10 cellular contexts compared by ENCODE assay signal in genomic region chr14:96098999-96099335, GRCh38. TPM values are rescaled to one million over a fixed set of nuclear protein-coding genes. Genes with fewer than 3 reads are reported as not detected.
DNase-seq lines count a peak whose midpoint lies in the region; ATAC-seq, FAIRE-seq and TF ChIP-seq lines count a peak whose summit lies in the region.
"Had no signal": no experiment of that assay in that cellular context is flagged by ENCODE, and none has a peak within 500 bp of the region (broad histone marks: within the 10 kb centered on the region; RNA-seq: fewer than 3 reads in every experiment).

No MANE protein-coding gene starts in this region.

- TF ChIP-seq EP300 in HepG2 (IDR thresholded peaks at IDR 0.05; ENCODE audit: low read depth in 2 of 2, low read length in 2 of 2) (no peak), HepG2 (CRISPR knock-in tag; IDR thresholded peaks at IDR 0.05; ENCODE audit: borderline replicate concordance) (no peak), K562 (IDR thresholded peaks at IDR 0.05; ENCODE audit: low read length) (no peak)

- H3K79me2 ChIP-seq in HepG2 (ENCODE audit: insufficient read depth, low read length) (no peaks in the 10 kb centered on the region), OCI-LY3 (ENCODE audit: low read length) (no peaks in the 10 kb centered on the region), K562 (ENCODE audit: control insufficient read depth, insufficient read depth, low read length) (no peaks in the 10 kb centered on the region)

- POLR2A ChIA-PET in HepG2 (lab: Yijun Ruan, JAX) (no interaction called here), K562 (lab: Yijun Ruan, JAX) (no interaction called here)

- in situ Hi-C loops in HepG2 (cut with HindIII; ENCODE audit: extremely low pct_ligation_motif_present, low pct_unique_long_range_greater_than_20kb) = loop anchor here (5.0 kb wide), 2 partner anchors 178 to 323 kb away; no protein-coding TSS in a partner anchor
- in situ Hi-C loops in K562 (cut with MboI) = loop anchor here (5.0 kb wide), 1 partner anchor 178 kb away; no protein-coding TSS in a partner anchor

- H2AFZ ChIP-seq in HepG2 (ENCODE audit: low read length) = no peak overlapping the region
- no peak overlapping the region for H2AFZ ChIP-seq in OCI-LY3 (ENCODE audit: low read depth, low read length)
- H2AFZ ChIP-seq in K562 (ENCODE audit: low read depth, low read length) = no peak overlapping the region

- TF ChIP-seq RAD21 in HepG2 (CRISPR knock-in tag; IDR thresholded peaks at IDR 0.05) = no peak
- no peak for TF ChIP-seq RAD21 in K562 (CRISPR knock-in tag; conservative IDR thresholded peaks at IDR 0.05 in 1 of 2, IDR thresholded peaks at IDR 0.05 in 1 of 2)

- no peaks in the 10 kb centered on the region for H3K4me1 Mint-ChIP-seq in activated CD8-positive, alpha-beta memory T cell treated with anti-CD3 and anti-CD28 coated beads, Interleukin-2, amount 10 ng/mL, durations not matched to agents 7 days and 5 days
- H3K4me1 Mint-ChIP-seq: CD14-positive monocyte had no signal

- BruUV-seq in HepG2 (replicated peaks; lab: Mats Ljungman, UMichigan) (no TSS peak), K562 (replicated peaks; lab: Mats Ljungman, UMichigan) (no TSS peak)

- no peaks in the 10 kb centered on the region for H3K9me1 ChIP-seq in K562 (ENCODE audit: control insufficient read depth, insufficient read depth, low read length)

- no peaks in the 10 kb centered on the region for H3K9me3 Mint-ChIP-seq in activated CD8-positive, alpha-beta memory T cell treated with anti-CD3 and anti-CD28 coated beads, Interleukin-2, amount 10 ng/mL, durations not matched to agents 7 days and 5 days (ENCODE audit: low read depth)
- H3K9me3 Mint-ChIP-seq: CD14-positive monocyte had no signal

- peaks cover 45% of the 10 kb centered on the region for H3K4me1 ChIP-seq in HepG2 (ENCODE audit: insufficient read depth, low read length)
- peaks cover 0 to 55% (median 20%) of the 10 kb centered on the region in 4 donors for H3K4me1 ChIP-seq in right lobe of liver
- H3K4me1 ChIP-seq in OCI-LY3 (ENCODE audit: low read length) = no peaks in the 10 kb centered on the region
- peaks cover 0 to 3% of the 10 kb centered on the region in 2 experiments; a peak in 1 of 5 replicates for H3K4me1 ChIP-seq in K562 (replicated peaks in 1 of 2; ENCODE audit: control insufficient read depth in 2 of 2, insufficient read depth in 2 of 2, low read length in 2 of 2)
- H3K4me1 ChIP-seq in vagina = peaks cover 28% of the 10 kb centered on the region

- CTCF ChIA-PET in HepG2 (lab: Yijun Ruan, JAX; ENCODE audit: low intra/inter-chr PET ratio, low total read pairs) = interaction anchor here (1.7 to 4.5 kb wide), 2 partner anchors 177 to 538 kb away, joined by 5 to 93 read pairs; no protein-coding TSS in a partner anchor
- CTCF ChIA-PET in K562 (lab: Yijun Ruan, JAX; ENCODE audit: low intra/inter-chr PET ratio) = interaction anchor here (1.4 kb wide), 1 partner anchor 177 kb away, joined by 4 read pairs; no protein-coding TSS in a partner anchor
- CTCF ChIA-PET in activated CD8-positive, alpha-beta memory T cell treated with anti-CD3 and anti-CD28 coated beads, Interleukin-2, amount 10 ng/mL, durations not matched to agents 7 days and 5 days (lab: Charles Lee) = interaction anchor here (1.3 kb wide), 1 partner anchor 176 kb away, joined by 3 read pairs; no protein-coding TSS in a partner anchor

- no peak overlapping the region for H3K27ac ChIP-seq in HepG2 (ENCODE audit: extremely low read length, insufficient read depth, low read length)
- no peak overlapping the region for H3K27ac ChIP-seq in right lobe of liver
- H3K27ac ChIP-seq in OCI-LY3 (ENCODE audit: low read length) = no peak overlapping the region
- no peak overlapping the region for H3K27ac ChIP-seq in K562 (ENCODE audit: extremely low read depth, low read depth, low read length)
- H3K27ac ChIP-seq in vagina = peak overlapping the region; percentile 28
- H3K27ac ChIP-seq: HL-60 had no signal

- no peak overlapping the region for H3K9ac ChIP-seq in HepG2 (ENCODE audit: insufficient read depth, low read depth, low read length)
- no peak overlapping the region for H3K9ac ChIP-seq in OCI-LY3 (ENCODE audit: low read length)
- no peak overlapping the region for H3K9ac ChIP-seq in K562 (ENCODE audit: insufficient read depth in 1 of 2, low read depth in 2 of 2, low read length in 2 of 2)

- DNase-seq in HepG2 (ENCODE audit: low spot score) (no peak), right lobe of liver (no peak), K562 (ENCODE audit: extremely low read depth in 1 of 4, low spot score in 3 of 4) (no peak), vagina (ENCODE audit: extremely low spot score in 2 of 2) (no peak), sciatic nerve (ENCODE audit: low spot score) (no peak), posterior cingulate gyrus (no peak)
- no peak for DNase-seq in activated CD8-positive, alpha-beta memory T cell treated with anti-CD3 and anti-CD28 coated beads, Interleukin-2, amount 10 ng/mL, durations not matched to agents 7 days and 5 days

- H4K20me1 ChIP-seq in HepG2 (ENCODE audit: insufficient read depth, low read length) = no peaks in the 10 kb centered on the region
- no peaks in the 10 kb centered on the region for H4K20me1 ChIP-seq in OCI-LY3 (ENCODE audit: insufficient read depth, low read length)
- H4K20me1 ChIP-seq in K562 (replicated peaks; ENCODE audit: control insufficient read depth, insufficient read depth, low read length) = no peaks in the 10 kb centered on the region

- no peak overlapping the region for H3K27ac Mint-ChIP-seq in activated CD8-positive, alpha-beta memory T cell treated with anti-CD3 and anti-CD28 coated beads, Interleukin-2, amount 10 ng/mL, durations not matched to agents 7 days and 5 days
- H3K27ac Mint-ChIP-seq: CD14-positive monocyte had no signal

- TF ChIP-seq CTCF in HepG2 (CRISPR knock-in tag; IDR thresholded peaks at IDR 0.05) (no peak), right lobe of liver (IDR thresholded peaks at IDR 0.05) (no peak), OCI-LY3 (IDR thresholded peaks at IDR 0.05; ENCODE audit: low read depth, low read length) (0 out of 2 replicates have a peak, but pooled peaks have one; percentile 12), K562 (IDR thresholded peaks at IDR 0.05 in 2 of 3, conservative IDR thresholded peaks at IDR 0.05 in 1 of 3; ENCODE audit: insufficient read depth in 2 of 3, low read depth in 1 of 3, low read length in 3 of 3) (no peak), vagina (IDR thresholded peaks at IDR 0.05) (no peak)

- H3K4me3 ChIP-seq in HepG2 (replicated peaks in 1 of 3; ENCODE audit: insufficient read depth in 1 of 3, low read depth in 2 of 3, low read length in 3 of 3) (no peak overlapping the region), right lobe of liver (no peak overlapping the region), OCI-LY3 (ENCODE audit: low read length) (no peak overlapping the region), K562 (no peak overlapping the region), vagina (no peak overlapping the region)

- H3K36me3 Mint-ChIP-seq in activated CD8-positive, alpha-beta memory T cell treated with anti-CD3 and anti-CD28 coated beads, Interleukin-2, amount 10 ng/mL, durations not matched to agents 7 days and 5 days = no peaks in the 10 kb centered on the region
- H3K36me3 Mint-ChIP-seq: CD14-positive monocyte had no signal

- no peak overlapping the region for H3K4me3 Mint-ChIP-seq in activated CD8-positive, alpha-beta memory T cell treated with anti-CD3 and anti-CD28 coated beads, Interleukin-2, amount 10 ng/mL, durations not matched to agents 7 days and 5 days
- H3K4me3 Mint-ChIP-seq: CD14-positive monocyte had no signal

- FAIRE-seq in HepG2 (lab: Jason Lieb, UNC) (no peak), K562 (lab: Jason Lieb, UNC) (no peak)

- intact Hi-C loops in HepG2 (cut with micrococcal nuclease; ENCODE audit: unreplicated experiment) (loop anchor here (1.0 to 2.0 kb wide), 2 partner anchors 42 to 538 kb away; no protein-coding TSS in a partner anchor), right lobe of liver (cut with DNase I) (loop anchor here in 1 of 2 donors (10.0 kb wide), 1 partner anchor 94 kb away; no protein-coding TSS in a partner anchor), K562 (cut with micrococcal nuclease) (loop anchor here (1.0 kb wide), 1 partner anchor 538 kb away; no protein-coding TSS in a partner anchor), vagina (cut with DNase I) (loop anchor here (10.0 kb wide), 1 partner anchor 104 kb away; no protein-coding TSS in a partner anchor), sciatic nerve (cut with DNase I) (no loop called here), posterior cingulate gyrus (cut with DNase I) (loop anchor here (1.0 to 5.0 kb wide), 2 partner anchors 101 to 537 kb away; no protein-coding TSS in a partner anchor)

- H3K27me3 Mint-ChIP-seq in activated CD8-positive, alpha-beta memory T cell treated with anti-CD3 and anti-CD28 coated beads, Interleukin-2, amount 10 ng/mL, durations not matched to agents 7 days and 5 days = no peaks in the 10 kb centered on the region

- ATAC-seq in HepG2 = no peak
- no peak for ATAC-seq in right lobe of liver
- no peak for ATAC-seq in K562
- no peak for ATAC-seq in activated CD8-positive, alpha-beta memory T cell treated with anti-CD3 and anti-CD28 coated beads, Interleukin-2, amount 10 ng/mL, durations not matched to agents 7 days and 5 days
- no peak for ATAC-seq in sciatic nerve

- H3K4me2 ChIP-seq in HepG2 (ENCODE audit: low read depth, low read length) = peak overlapping the region; percentile 62; the same call in 1 of the 2 replicates
- no peak overlapping the region for H3K4me2 ChIP-seq in OCI-LY3 (ENCODE audit: low read length)
- no peak overlapping the region for H3K4me2 ChIP-seq in K562 (ENCODE audit: insufficient read depth, low read length)

- H3K36me3 ChIP-seq in HepG2 (replicated peaks in 1 of 2; ENCODE audit: control insufficient read depth in 1 of 2, insufficient read depth in 2 of 2, low read length in 2 of 2) (no peaks in the 10 kb centered on the region), right lobe of liver (no peaks in the 10 kb centered on the region), OCI-LY3 (replicated peaks; ENCODE audit: low read depth, low read length) (no peaks in the 10 kb centered on the region), K562 (ENCODE audit: control insufficient read depth, insufficient read depth, low read length) (no peaks in the 10 kb centered on the region), vagina (no peaks in the 10 kb centered on the region)

- no peaks in the 10 kb centered on the region for H3K27me3 ChIP-seq in HepG2 (ENCODE audit: control insufficient read depth in 1 of 2, insufficient read depth in 2 of 2, low read length in 2 of 2)
- H3K27me3 ChIP-seq in right lobe of liver = no peaks in the 10 kb centered on the region
- H3K27me3 ChIP-seq in OCI-LY3 (ENCODE audit: low read depth, low read length) = no peaks in the 10 kb centered on the region
- H3K27me3 ChIP-seq in K562 (ENCODE audit: control insufficient read depth in 2 of 2, insufficient read depth in 2 of 2, low read length in 2 of 2) = peaks cover 0 to 7% of the 10 kb centered on the region in 2 experiments; a peak in 1 of 5 replicates
- no peaks in the 10 kb centered on the region for H3K27me3 ChIP-seq in vagina

- H3K9me3 ChIP-seq in HepG2 (ENCODE audit: low read length) (no peaks in the 10 kb centered on the region), right lobe of liver (no peaks in the 10 kb centered on the region), OCI-LY3 (ENCODE audit: insufficient read depth, low read length) (no peaks in the 10 kb centered on the region), K562 (replicated peaks; ENCODE audit: control insufficient read depth, insufficient read depth, low read depth, low read length) (no peaks in the 10 kb centered on the region), vagina (no peaks in the 10 kb centered on the region)

- no peak for TF ChIP-seq POLR2A in HepG2 (IDR thresholded peaks at IDR 0.05; ENCODE audit: insufficient read depth in 1 of 2, low read depth in 2 of 2, low read length in 2 of 2)
- TF ChIP-seq POLR2A in right lobe of liver (IDR thresholded peaks at IDR 0.05) = no peak
- TF ChIP-seq POLR2A in K562 (conservative IDR thresholded peaks at IDR 0.05) = no peak
- TF ChIP-seq POLR2A in vagina (IDR thresholded peaks at IDR 0.05) = no peak

RNA-seq across cellular contexts. Expression of gene C14orf132, which starts 59.8 kb away (rescaled TPM):
- total RNA-seq in HepG2 (2016; rRNA removed; fragmentation: Illumina TruSeq; extraction: Trizol) (0.15 and 0.18 TPM in 2 replicates), right lobe of liver (1 to 10 TPM; 1.7 to 6.9 (median 3.3) TPM), K562 (2014; rRNA removed) (not detected in 2 replicates), K562 (2014; rRNA removed; fragmentation: Illumina TruSeq; extraction: Trizol) (not detected in 2 replicates), K562 (2015; rRNA removed; fragmentation: Illumina TruSeq; extraction: Trizol) (not detected in 2 replicates), K562 (2021) (0.04 TPM in 1 of 2 replicates, not detected in the other), vagina (12.0 TPM), sciatic nerve (18.7 TPM)
- not detected in 2 replicates for total RNA-seq in HepG2 (2016; cell fraction: cytosol; rRNA removed; fragmentation: Illumina TruSeq; extraction: Trizol; ENCODE audit: low read depth)
- 0.09 and 0.15 TPM in 2 replicates for total RNA-seq in HepG2 (2016; cell fraction: insoluble cytoplasmic fraction; rRNA removed; fragmentation: Illumina TruSeq; extraction: Trizol)
- 0.06 and 0.10 TPM in 2 replicates for total RNA-seq in HepG2 (2016; cell fraction: membrane; rRNA removed; fragmentation: Illumina TruSeq; extraction: Trizol)
- 0.19 and 0.44 TPM in 2 replicates for total RNA-seq in HepG2 (2016; cell fraction: nucleus; rRNA removed; fragmentation: Illumina TruSeq; extraction: Trizol)
- polyA plus RNA-seq in HepG2 (2011; rRNA removed) (0.13 TPM in 2 replicates), K562 (2011; rRNA removed) (not detected in 2 replicates), K562 (2014; fragmentation: Illumina TruSeq; extraction: Trizol) (not detected in 2 replicates), K562 (2014; fragmentation: Nextera tagmentation; extraction: Ambion mirVana) (not detected), K562 (2014; rRNA removed) (0.04 TPM in 1 of 2 replicates, not detected in the other)
- 0.03 and 0.04 TPM in 2 replicates for polyA plus RNA-seq in HepG2 (2011; cell fraction: cytosol; rRNA removed)
- 0.05 TPM in 2 replicates for polyA plus RNA-seq in HepG2 (2011; cell fraction: nucleus; rRNA removed)
- polyA plus RNA-seq in HepG2 (2012) = not detected in 2 replicates
- 0.14 TPM in 1 of 2 replicates, not detected in the other for polyA plus RNA-seq in HepG2 (2016; cell fraction: cytosol; fragmentation: Illumina TruSeq; extraction: Trizol; ENCODE audit: low read depth)
- polyA plus RNA-seq in HepG2 (2016; cell fraction: insoluble cytoplasmic fraction; fragmentation: Illumina TruSeq; extraction: Trizol; ENCODE audit: low read depth) = 0.04 and 0.25 TPM in 2 replicates
- 0.05 and 0.13 TPM in 2 replicates for polyA plus RNA-seq in HepG2 (2016; cell fraction: membrane; fragmentation: Illumina TruSeq; extraction: Trizol; ENCODE audit: low read depth)
- polyA plus RNA-seq in HepG2 (2016; cell fraction: nucleus; fragmentation: Illumina TruSeq; extraction: Trizol; ENCODE audit: insufficient read depth, low read depth) = 0.09 and 0.37 TPM in 2 replicates
- polyA minus RNA-seq in HepG2 (2011; rRNA and poly(A)+ RNA removed; ENCODE audit: low replicate concordance) = 0.12 TPM in 1 of 2 replicates, not detected in the other
- polyA minus RNA-seq in HepG2 (2011; cell fraction: cytosol; rRNA and poly(A)+ RNA removed) = not detected in 2 replicates
- 0.12 and 0.13 TPM in 2 replicates for polyA minus RNA-seq in HepG2 (2011; cell fraction: nucleus; rRNA and poly(A)+ RNA removed)
- total RNA-seq in K562 (2011; cell fraction: chromatin; rRNA removed; ENCODE audit: low replicate concordance) = 0.05 TPM in 1 of 2 replicates, not detected in the other
- total RNA-seq in K562 (2011; cell fraction: nucleolus; rRNA removed) = not detected in 2 replicates
- not detected in 2 replicates for total RNA-seq in K562 (2011; cell fraction: nucleoplasm; rRNA removed)
- polyA plus RNA-seq in K562 (2011; cell fraction: cytosol; rRNA removed) = not detected in 2 replicates
- polyA plus RNA-seq in K562 (2011; cell fraction: nucleus; rRNA removed) = not detected in 2 replicates
- not detected in 2 replicates for polyA plus RNA-seq in K562 (2012)
- polyA minus RNA-seq in K562 (2011; rRNA and poly(A)+ RNA removed) = not detected in 2 replicates
- polyA minus RNA-seq in K562 (2011; cell fraction: cytosol; rRNA and poly(A)+ RNA removed) = not detected in 2 replicates
- polyA minus RNA-seq in K562 (2011; cell fraction: nucleus; rRNA and poly(A)+ RNA removed) = not detected in 2 replicates
- under 1 TPM; 0.20 to 0.33 TPM for total RNA-seq in activated CD8-positive, alpha-beta memory T cell treated with anti-CD3 and anti-CD28 coated beads, Interleukin-2, amount 10 ng/mL, durations not matched to agents 7 days and 5 days
- polyA plus RNA-seq: CD14-positive monocyte had no signal

Comparison
In these comparisons a context has a peak if more than half of its experiments do, and no peak if none do; other contexts are left out.
1. Of the 241 proteins assayed by ChIP-seq in both HepG2 and K562: peak only in HepG2: none; only in K562: ZFP36; in both: none; in neither: 237; mixed calls (peak in some experiments, not most) for 3.